In genomic region chr14:63652406-63652805, GRCh38 we compare ENCODE assay signal across 1 cellular context.
A peak's percentile ranks its signal among the peaks of the same experiment; 100 is the strongest.
TF ChIP-seq lines count a peak whose summit lies in the region.

No MANE protein-coding gene starts in this region.

TF ChIP-seq in GM12878, 131 proteins besides CTCF, POLR2A, EP300 and RAD21:
- TF ChIP-seq ZNF622 (IDR thresholded peaks at IDR 0.05) = no peak
- peak; percentile 33 for TF ChIP-seq BCL3 (IDR thresholded peaks at IDR 0.05; ENCODE audit: borderline replicate concordance, insufficient read depth, low read depth, low read length, poor library complexity, severe bottlenecking)
- TF ChIP-seq NFXL1 (IDR thresholded peaks at IDR 0.05; ENCODE audit: borderline replicate concordance) = no peak
- no peak for TF ChIP-seq JUND (IDR thresholded peaks at IDR 0.05; ENCODE audit: low read depth, low read length)
- no peak for TF ChIP-seq BACH1 (IDR thresholded peaks at IDR 0.05; ENCODE audit: borderline replicate concordance)
